13 cellular contexts compared by ENCODE assay signal in genomic region chr18:74459877-74460276, GRCh38. TPM values are rescaled to one million over a fixed set of nuclear protein-coding genes. Genes with fewer than 3 reads are reported as not detected.
DNase-seq lines count a peak whose midpoint lies in the region; ATAC-seq, FAIRE-seq and TF ChIP-seq lines count a peak whose summit lies in the region.
"Had no signal": no experiment of that assay in that cellular context is flagged by ENCODE, and none has a peak within 500 bp of the region (broad histone marks: within the 10 kb centered on the region; RNA-seq: fewer than 3 reads in every experiment).

No MANE protein-coding gene starts in this region.

- no peak for ATAC-seq in natural killer cell
- ATAC-seq: activated CD4-positive, CD25-positive, alpha-beta regulatory T cell treated with anti-CD3 and anti-CD28 coated beads, Interleukin-2, amount 50 U/mL, for 24 hours had no signal

- 53% methylated on average over 7 of the region's 7 CpGs; no CpG with 5 or more reads in 1 of the 2 experiments for WGBS in H1 (ENCODE audit: extremely low coverage in 1 of 2, insufficient coverage in 1 of 2, insufficient read length in 1 of 2, insufficient replicate concordance in 2 of 2, low coverage in 1 of 2, low lambda C conversion rate in 2 of 2, missing lambda C conversion rate in 1 of 2), 2 experiments

- H3K79me2 ChIP-seq in H1 (ENCODE audit: control insufficient read depth in 1 of 2, insufficient read depth in 2 of 2, low read length in 2 of 2) = no peaks in the 10 kb centered on the region

- H4K20me1 ChIP-seq in H1 (replicated peaks in 1 of 2; ENCODE audit: control insufficient read depth in 1 of 2, insufficient read depth in 2 of 2, low read length in 2 of 2) = no peaks in the 10 kb centered on the region

- H3K4me1 Mint-ChIP-seq in nephron progenitor cell (peaks cover 27% of the 10 kb centered on the region), natural killer cell (peaks cover 0 to 5% of the 10 kb centered on the region in 2 donors)
- no peaks in the 10 kb centered on the region for H3K4me1 Mint-ChIP-seq in activated CD4-positive, alpha-beta T cell treated with anti-CD3 and anti-CD28 coated beads, Interleukin-2, amount 10 ng/mL, durations not matched to agents 24 days and 14 days

- H4K91ac ChIP-seq in H1 (replicated peaks; ENCODE audit: insufficient read length, low read length) = no peak overlapping the region

- H3K18ac ChIP-seq in H1 (ENCODE audit: extremely low read depth, low read length) = no peak overlapping the region

- no peak for TF ChIP-seq EP300 in H1 (IDR thresholded peaks at IDR 0.05; ENCODE audit: borderline replicate concordance in 1 of 2, low read depth in 2 of 2, low read length in 2 of 2)

- no peak overlapping the region for H2AK5ac ChIP-seq in H1 (ENCODE audit: low read depth, low read length)

- TF ChIP-seq RAD21 in H1 (IDR thresholded peaks at IDR 0.05 in 1 of 2, conservative IDR thresholded peaks at IDR 0.05 in 1 of 2; ENCODE audit: low read depth in 2 of 2, low read length in 2 of 2) = peak; percentile 31 to 54; a peak in 3 of 4 replicates

- no peak overlapping the region for H2BK120ac ChIP-seq in H1 (replicated peaks; ENCODE audit: low read depth, low read length)

- H3K36me3 Mint-ChIP-seq in nephron progenitor cell (ENCODE audit: low read depth) (no peaks in the 10 kb centered on the region), natural killer cell (no peaks in the 10 kb centered on the region)
- no peaks in the 10 kb centered on the region for H3K36me3 Mint-ChIP-seq in activated CD4-positive, alpha-beta T cell treated with anti-CD3 and anti-CD28 coated beads, Interleukin-2, amount 10 ng/mL, durations not matched to agents 24 days and 14 days (ENCODE audit: low read depth)
- H3K36me3 Mint-ChIP-seq: CD8-positive, alpha-beta memory T cell had no signal

- H2BK12ac ChIP-seq in H1 (ENCODE audit: low read depth, low read length) = no peak overlapping the region

- H3K4me3 Mint-ChIP-seq in nephron progenitor cell (no peak overlapping the region), natural killer cell (no peak overlapping the region)
- H3K4me3 Mint-ChIP-seq in activated CD4-positive, alpha-beta T cell treated with anti-CD3 and anti-CD28 coated beads, Interleukin-2, amount 10 ng/mL, durations not matched to agents 24 days and 14 days = no peak overlapping the region
- H3K4me3 Mint-ChIP-seq: CD8-positive, alpha-beta memory T cell had no signal

- FAIRE-seq in H1 (lab: Jason Lieb, UNC) = peak; percentile 77

- no peak overlapping the region for H3K23ac ChIP-seq in H1 (ENCODE audit: insufficient read length)

- H3K27ac ChIP-seq in H1 (ENCODE audit: low read depth, low read length) = no peak overlapping the region

- intact Hi-C loops in natural killer cell (cut with micrococcal nuclease) = no loop called here
- intact Hi-C loops in activated CD4-positive, alpha-beta T cell treated with anti-CD3 and anti-CD28 coated beads, Interleukin-2, amount 10 ng/mL, durations not matched to agents 24 days and 14 days (cut with micrococcal nuclease) = no loop called here

- H3K4me1 ChIP-seq in H1 (replicated peaks in 1 of 4; ENCODE audit: control insufficient read depth in 3 of 4, insufficient read depth in 4 of 4, low read length in 3 of 4) = peaks cover 0 to 7% (median 0%) of the 10 kb centered on the region in 4 experiments; a peak in 3 of 7 replicates

- no peak for DNase-seq in AG09319 (ENCODE audit: extremely low read depth, low read depth)
- DNase-seq in HuH-7.5 (ENCODE audit: low spot score) = peak; percentile 22
- DNase-seq in H1 (ENCODE audit: low read depth in 1 of 2, low spot score in 2 of 2) = peak in 1 of 2 experiments; percentile 56
- no peak for DNase-seq in nephron progenitor cell
- DNase-seq in activated T-cell treated with anti-CD3 and anti-CD28 coated beads, Interleukin-2, amount 50 U/mL, for 1 hour = no peak
- no peak for DNase-seq in natural killer cell
- DNase-seq in DMS79 treated with DMSO at 0.1 percent for 48 hours (lab: John Stamatoyannopoulos, UW) = no peak
- no peak for DNase-seq in activated CD4-positive, alpha-beta T cell treated with anti-CD3 and anti-CD28 coated beads, Interleukin-2, amount 10 ng/mL, durations not matched to agents 24 days and 14 days
- DNase-seq: CD8-positive, alpha-beta memory T cell; NCI-H2081 treated with DMSO at 0.1 percent for 48 hours; stimulated activated CD4-positive, alpha-beta T cell treated with anti-CD3 and anti-CD28 coated beads, Interleukin-12 subunit alpha, Interleukin-12 subunit beta, amount 100 ng/mL, for 4 hours had no signal

- TF ChIP-seq CTCF in AG09319 (IDR thresholded peaks at IDR 0.05; ENCODE audit: low read depth, low read length) (peak; percentile 5; the same call in 1 of the 2 replicates), H1 (IDR thresholded peaks at IDR 0.05; ENCODE audit: control extremely low read depth in 1 of 3, insufficient read depth in 1 of 3, low read depth in 1 of 3, low read length in 3 of 3) (peak; percentile 58 to 72 (median 61)), nephron progenitor cell (IDR thresholded peaks at IDR 0.05) (peak; percentile 41), natural killer cell (IDR thresholded peaks at IDR 0.05) (no peak)

- no peaks in the 10 kb centered on the region for H3K79me1 ChIP-seq in H1 (ENCODE audit: low read depth, low read length)

- H3K27me3 Mint-ChIP-seq in nephron progenitor cell (ENCODE audit: low read depth, poor library complexity) = peaks cover 60% of the 10 kb centered on the region
- peaks cover 29 to 46% of the 10 kb centered on the region in 2 donors for H3K27me3 Mint-ChIP-seq in natural killer cell (ENCODE audit: low read depth in 2 of 2)
- H3K27me3 Mint-ChIP-seq in activated CD4-positive, alpha-beta T cell treated with anti-CD3 and anti-CD28 coated beads, Interleukin-2, amount 10 ng/mL, durations not matched to agents 24 days and 14 days = peaks cover 54% of the 10 kb centered on the region

- no peak overlapping the region for H2BK15ac ChIP-seq in H1 (ENCODE audit: low read length)

- H3K36me3 ChIP-seq in H1 (ENCODE audit: control insufficient read depth in 2 of 4, insufficient read depth in 4 of 4, low read length in 3 of 4) = no peaks in the 10 kb centered on the region; a peak in 1 of 8 replicates

- no peaks in the 10 kb centered on the region; a peak in 1 of 4 replicates for H3K9me3 ChIP-seq in H1 (ENCODE audit: insufficient read depth in 2 of 2, low read depth in 1 of 2, low read length in 1 of 2)

- no peak overlapping the region for H3K4ac ChIP-seq in H1 (replicated peaks; ENCODE audit: insufficient read length, low read depth, low read length)

- H3K27ac Mint-ChIP-seq in nephron progenitor cell (no peak overlapping the region), natural killer cell (no peak overlapping the region)
- no peak overlapping the region for H3K27ac Mint-ChIP-seq in activated CD4-positive, alpha-beta T cell treated with anti-CD3 and anti-CD28 coated beads, Interleukin-2, amount 10 ng/mL, durations not matched to agents 24 days and 14 days
- H3K27ac Mint-ChIP-seq: CD8-positive, alpha-beta memory T cell had no signal

- no peak overlapping the region for H3K9ac ChIP-seq in H1 (replicated peaks in 1 of 4; ENCODE audit: extremely low read depth in 1 of 4, low read depth in 3 of 4, low read length in 3 of 4)

- no peak for TF ChIP-seq POLR2A in H1 (IDR thresholded peaks at IDR 0.05; ENCODE audit: control extremely low read depth in 1 of 2, low read depth in 2 of 2, low read length in 2 of 2)

- no peak overlapping the region for H3K56ac ChIP-seq in H1 (replicated peaks; ENCODE audit: insufficient read length, low read depth, low read length)

- H4K5ac ChIP-seq in H1 (ENCODE audit: insufficient read length, low read depth, low read length) = no peak overlapping the region

- no peak overlapping the region for H2AFZ ChIP-seq in H1 (ENCODE audit: low read length)

- CTCF ChIA-PET in H1 (lab: Charles Lee; ENCODE audit: partially characterized antibody) = interaction anchor here (0.6 to 2.6 kb wide), 25 partner anchors 10 to 274 kb away, joined by 3 to 16 read pairs (median 3); no protein-coding TSS in a partner anchor

- no peak overlapping the region for H3K4me3 ChIP-seq in H1 (ENCODE audit: extremely low read depth in 1 of 4, insufficient read depth in 2 of 4, low read depth in 3 of 4, low read length in 4 of 4)

- no peak overlapping the region for H4K8ac ChIP-seq in H1 (ENCODE audit: extremely low read depth, insufficient read depth, low read length)

- no peak overlapping the region for H2BK20ac ChIP-seq in H1 (ENCODE audit: low read length)

- POLR2A ChIA-PET in H1 (lab: Charles Lee; ENCODE audit: partially characterized antibody) = interaction anchor here (1.0 kb wide), 1 partner anchor 36 kb away, joined by 6 read pairs; the partner anchor contains the start of gene CNDP2

- peaks cover 7% of the 10 kb centered on the region; the same call in 1 of the 2 replicates for H3K23me2 ChIP-seq in H1 (ENCODE audit: low read depth, low read length)

- H3K4me2 ChIP-seq in H1 (ENCODE audit: insufficient read depth in 1 of 2, low read depth in 2 of 2, low read length in 2 of 2) = no peak overlapping the region

- no peak overlapping the region for H2BK5ac ChIP-seq in H1 (ENCODE audit: low read depth, low read length)

- no peaks in the 10 kb centered on the region for H3K9me3 Mint-ChIP-seq in nephron progenitor cell
- no peaks in the 10 kb centered on the region for H3K9me3 Mint-ChIP-seq in natural killer cell
- no peaks in the 10 kb centered on the region for H3K9me3 Mint-ChIP-seq in activated CD4-positive, alpha-beta T cell treated with anti-CD3 and anti-CD28 coated beads, Interleukin-2, amount 10 ng/mL, durations not matched to agents 24 days and 14 days
- H3K9me3 Mint-ChIP-seq: CD8-positive, alpha-beta memory T cell had no signal

- no peak overlapping the region for H3K14ac ChIP-seq in H1 (ENCODE audit: insufficient read length)

- H3K27me3 ChIP-seq in H1 (replicated peaks in 1 of 4; ENCODE audit: control insufficient read depth in 3 of 4, extremely low read depth in 1 of 4, insufficient read depth in 3 of 4, low read length in 3 of 4) = peaks cover 22 to 41% (median 32%) of the 10 kb centered on the region in 4 experiments

RNA-seq across cellular contexts. Expression of gene DIPK1C, which starts 2.8 kb away (rescaled TPM):
- total RNA-seq in H1 (2021; fragmentation: NEBNext Ultra II Directional; extraction: Animal tissue kit (Norgen Biotek cat#: 25700)) = not detected in 2 replicates
- 0.08 TPM in 1 of 2 replicates, not detected in the other for polyA plus RNA-seq in H1 (2011; rRNA removed)
- not detected for polyA plus RNA-seq in H1 (2011; cell fraction: cytosol; rRNA removed)
- not detected for polyA plus RNA-seq in H1 (2011; cell fraction: nucleus; rRNA removed)
- polyA plus RNA-seq in H1 (2012, experiment 1 of 2) = 0.13 TPM in 1 of 4 replicates, not detected in the others
- polyA plus RNA-seq in H1 (2012, experiment 2 of 2) = not detected
- not detected for polyA plus RNA-seq in H1 (2013, experiment 1 of 2)
- not detected for polyA plus RNA-seq in H1 (2013, experiment 2 of 2)
- polyA minus RNA-seq in H1 (2011; rRNA and poly(A)+ RNA removed) = not detected in 2 replicates
- polyA minus RNA-seq in H1 (2011; cell fraction: cytosol; rRNA and poly(A)+ RNA removed) = not detected
- polyA minus RNA-seq in H1 (2011; cell fraction: nucleus; rRNA and poly(A)+ RNA removed) = not detected
- total RNA-seq in natural killer cell = not detected
- total RNA-seq in activated CD4-positive, alpha-beta T cell treated with anti-CD3 and anti-CD28 coated beads, Interleukin-2, amount 10 ng/mL, durations not matched to agents 24 days and 14 days = not detected in 2 replicates
- total RNA-seq: CD8-positive, alpha-beta memory T cell; mononuclear cell had no signal
- polyA plus RNA-seq: CD8-positive, alpha-beta memory T cell had no signal

RNA-seq across cellular contexts. Expression of gene CNDP2, which starts 36.3 kb away (rescaled TPM):
- total RNA-seq in H1 (2021; fragmentation: NEBNext Ultra II Directional; extraction: Animal tissue kit (Norgen Biotek cat#: 25700)) = 243 TPM in 2 replicates
- polyA plus RNA-seq in H1 (2011; rRNA removed) = 71.8 and 95.6 TPM in 2 replicates
- 143 TPM for polyA plus RNA-seq in H1 (2011; cell fraction: cytosol; rRNA removed)
- 117 TPM for polyA plus RNA-seq in H1 (2011; cell fraction: nucleus; rRNA removed)
- polyA plus RNA-seq in H1 (2012, experiment 1 of 2) = 206 to 243 TPM (median 228 TPM) in 4 replicates
- polyA plus RNA-seq in H1 (2012, experiment 2 of 2) = 200 TPM
- polyA plus RNA-seq in H1 (2013, experiment 1 of 2) = 149 TPM
- polyA plus RNA-seq in H1 (2013, experiment 2 of 2) = 147 TPM
- polyA minus RNA-seq in H1 (2011; rRNA and poly(A)+ RNA removed) = 161 and 173 TPM in 2 replicates
- polyA minus RNA-seq in H1 (2011; cell fraction: cytosol; rRNA and poly(A)+ RNA removed) = 117 TPM
- polyA minus RNA-seq in H1 (2011; cell fraction: nucleus; rRNA and poly(A)+ RNA removed) = 78.6 TPM
- 100 to 1,000 TPM; 147 to 167 (median 153) TPM for total RNA-seq in natural killer cell
- 160 and 177 TPM in 2 replicates for total RNA-seq in activated CD4-positive, alpha-beta T cell treated with anti-CD3 and anti-CD28 coated beads, Interleukin-2, amount 10 ng/mL, durations not matched to agents 24 days and 14 days
